14 cellular contexts compared by ENCODE assay signal in the genomic region with DNA sequence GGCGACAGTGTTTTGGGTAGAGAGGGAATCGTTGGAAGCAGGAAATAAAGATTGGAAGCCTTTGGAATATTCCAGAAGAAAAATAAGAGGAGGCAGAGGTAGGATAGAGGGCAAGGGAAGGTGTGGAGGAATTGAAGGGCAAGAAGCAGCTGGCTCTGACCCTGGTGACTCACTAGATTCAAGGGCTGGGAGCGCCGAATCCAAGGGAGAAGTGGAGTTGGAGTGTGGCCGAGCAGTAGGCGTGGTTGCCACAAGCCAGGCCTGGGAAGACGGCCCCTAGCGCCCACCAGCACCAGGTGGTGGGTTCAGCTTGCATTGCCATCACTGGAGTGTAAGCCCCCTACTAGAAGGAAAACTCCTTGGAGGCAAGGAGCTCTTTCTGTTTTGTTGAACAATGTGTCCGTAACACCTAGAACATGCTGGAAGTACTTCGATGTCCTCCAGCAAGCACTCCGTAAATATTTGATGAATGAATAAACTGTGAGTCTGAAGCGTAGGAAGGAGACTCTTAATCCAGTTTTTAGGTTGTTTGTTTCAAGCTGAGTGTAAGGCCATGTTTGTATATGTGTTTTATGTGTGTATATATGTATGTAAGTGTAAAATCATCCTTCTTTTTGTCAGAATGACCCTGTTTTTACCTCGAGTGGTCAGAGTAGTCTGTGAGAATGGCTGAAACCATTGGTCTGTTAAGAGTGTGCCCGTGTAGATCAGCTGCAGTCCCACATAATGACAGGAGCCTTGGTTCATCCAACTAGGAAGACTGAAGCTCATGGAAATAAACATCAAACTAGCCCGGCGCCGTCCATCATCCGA.
A peak's percentile ranks its signal among the peaks of the same experiment; 100 is the strongest.
DNase-seq lines count a peak whose midpoint lies in the region; ATAC-seq and TF ChIP-seq lines count a peak whose summit lies in the region.
"Had no signal": no experiment of that assay in that cellular context is flagged by ENCODE, and none has a peak within 500 bp of the region (broad histone marks: within the 10 kb centered on the region; RNA-seq: fewer than 3 reads in every experiment).

No MANE protein-coding gene starts in this region.

- peaks cover 5% of the 10 kb centered on the region for H3K27me3 Mint-ChIP-seq in glutamatergic neuron (ENCODE audit: unreplicated experiment)
- no peaks in the 10 kb centered on the region for H3K27me3 Mint-ChIP-seq in activated T-cell treated with anti-CD3 and anti-CD28 coated beads, Interleukin-2, amount 50 U/mL, for 72 hours (ENCODE audit: low read depth)
- H3K27me3 Mint-ChIP-seq: CD4-positive, alpha-beta T cell; dendritic cell treated with granulocyte-macrophage colony-stimulating factor and Interleukin-4, amounts not matched to agents 40 ng/mL and 50 ng/mL, for 4 days had no signal

- peaks cover 38% of the 10 kb centered on the region for H3K4me1 Mint-ChIP-seq in glutamatergic neuron (ENCODE audit: low read depth, unreplicated experiment)
- H3K4me1 Mint-ChIP-seq in stimulated activated effector memory CD8-positive, alpha-beta T cell treated with anti-CD3 and anti-CD28 coated beads, Interleukin-12 subunit alpha, Interleukin-12 subunit beta, amount 100 ng/mL, for 72 hours: peaks cover 45% of the 10 kb centered on the region
- peaks cover 8% of the 10 kb centered on the region for H3K4me1 Mint-ChIP-seq in activated T-cell treated with anti-CD3 and anti-CD28 coated beads, Interleukin-2, amount 50 U/mL, for 72 hours (ENCODE audit: low read depth)

- H3K36me3 Mint-ChIP-seq in glutamatergic neuron (ENCODE audit: unreplicated experiment): no peaks in the 10 kb centered on the region
- H3K36me3 Mint-ChIP-seq in stimulated activated effector memory CD8-positive, alpha-beta T cell treated with anti-CD3 and anti-CD28 coated beads, Interleukin-12 subunit alpha, Interleukin-12 subunit beta, amount 100 ng/mL, for 72 hours: peaks cover 16% of the 10 kb centered on the region
- no peaks in the 10 kb centered on the region for H3K36me3 Mint-ChIP-seq in activated T-cell treated with anti-CD3 and anti-CD28 coated beads, Interleukin-2, amount 50 U/mL, for 72 hours (ENCODE audit: insufficient read depth in 2 of 2)

- DNase-seq in Daoy (ENCODE audit: low read depth) (peak; percentile 83), amniotic epithelial cell (ENCODE audit: low read depth) (peak; percentile 46), glutamatergic neuron (no peak), epidermal melanocyte (ENCODE audit: insufficient read length, low spot score) (no peak)
- no peak for DNase-seq in stimulated activated effector memory CD8-positive, alpha-beta T cell treated with anti-CD3 and anti-CD28 coated beads, Interleukin-12 subunit alpha, Interleukin-12 subunit beta, amount 100 ng/mL, for 72 hours (ENCODE audit: low spot score in 2 of 2)
- DNase-seq in activated T-cell treated with anti-CD3 and anti-CD28 coated beads, Interleukin-2, amount 50 U/mL, for 72 hours: no peak
- DNase-seq: activated gamma-delta T cell treated with Interleukin-2 at 50 U/mL for 16 hours; CD4-positive, alpha-beta T cell; NCI-H1048; NCI-H526 treated with DMSO at 0.1 percent for 48 hours; stimulated activated naive CD4-positive, alpha-beta T cell had no signal

- peaks cover 20% of the 10 kb centered on the region for H3K9me3 Mint-ChIP-seq in glutamatergic neuron (ENCODE audit: unreplicated experiment)
- no peaks in the 10 kb centered on the region for H3K9me3 Mint-ChIP-seq in stimulated activated effector memory CD8-positive, alpha-beta T cell treated with anti-CD3 and anti-CD28 coated beads, Interleukin-12 subunit alpha, Interleukin-12 subunit beta, amount 100 ng/mL, for 72 hours
- H3K9me3 Mint-ChIP-seq in activated T-cell treated with anti-CD3 and anti-CD28 coated beads, Interleukin-2, amount 50 U/mL, for 72 hours: no peaks in the 10 kb centered on the region
- H3K9me3 Mint-ChIP-seq: CD4-positive, alpha-beta T cell; dendritic cell treated with granulocyte-macrophage colony-stimulating factor and Interleukin-4, amounts not matched to agents 40 ng/mL and 50 ng/mL, for 4 days had no signal

- H3K27ac Mint-ChIP-seq in glutamatergic neuron (ENCODE audit: unreplicated experiment): peak overlapping the region; percentile 28
- peak overlapping the region; percentile 50 for H3K27ac Mint-ChIP-seq in stimulated activated effector memory CD8-positive, alpha-beta T cell treated with anti-CD3 and anti-CD28 coated beads, Interleukin-12 subunit alpha, Interleukin-12 subunit beta, amount 100 ng/mL, for 72 hours
- H3K27ac Mint-ChIP-seq in activated T-cell treated with anti-CD3 and anti-CD28 coated beads, Interleukin-2, amount 50 U/mL, for 72 hours: no peak overlapping the region
- H3K27ac Mint-ChIP-seq: CD4-positive, alpha-beta T cell; dendritic cell treated with granulocyte-macrophage colony-stimulating factor and Interleukin-4, amounts not matched to agents 40 ng/mL and 50 ng/mL, for 4 days had no signal

- H3K4me3 Mint-ChIP-seq in glutamatergic neuron (ENCODE audit: unreplicated experiment): no peak overlapping the region
- no peak overlapping the region for H3K4me3 Mint-ChIP-seq in stimulated activated effector memory CD8-positive, alpha-beta T cell treated with anti-CD3 and anti-CD28 coated beads, Interleukin-12 subunit alpha, Interleukin-12 subunit beta, amount 100 ng/mL, for 72 hours
- no peak overlapping the region for H3K4me3 Mint-ChIP-seq in activated T-cell treated with anti-CD3 and anti-CD28 coated beads, Interleukin-2, amount 50 U/mL, for 72 hours
- H3K4me3 Mint-ChIP-seq: CD4-positive, alpha-beta T cell; dendritic cell treated with granulocyte-macrophage colony-stimulating factor and Interleukin-4, amounts not matched to agents 40 ng/mL and 50 ng/mL, for 4 days had no signal

- no peak for ATAC-seq in stimulated activated effector memory CD8-positive, alpha-beta T cell treated with anti-CD3 and anti-CD28 coated beads, Interleukin-12 subunit alpha, Interleukin-12 subunit beta, amount 100 ng/mL, for 72 hours
- no peak for ATAC-seq in HG03139 (IDR thresholded peaks at IDR 0.05; ENCODE audit: unreplicated experiment)
- no peak for ATAC-seq in activated T-cell treated with anti-CD3 and anti-CD28 coated beads, Interleukin-2, amount 50 U/mL, for 72 hours (replicated peaks in 1 of 2)
- no peak for ATAC-seq in HG03159 (IDR thresholded peaks at IDR 0.05; ENCODE audit: unreplicated experiment)

- no peak for TF ChIP-seq CTCF in glutamatergic neuron (IDR thresholded peaks at IDR 0.05; ENCODE audit: partially characterized antibody, unreplicated experiment)

Comparison
In these comparisons a context has a peak if more than half of its experiments do, and no peak if none do; other contexts are left out.
1. DNase-seq: peak in Daoy (single experiment) and amniotic epithelial cell (single experiment); none in glutamatergic neuron (single experiment), stimulated activated effector memory CD8-positive, alpha-beta T cell treated with anti-CD3 and anti-CD28 coated beads, Interleukin-12 subunit alpha, Interleukin-12 subunit beta, amount 100 ng/mL, for 72 hours (0 of 2), activated T-cell treated with anti-CD3 and anti-CD28 coated beads, Interleukin-2, amount 50 U/mL, for 72 hours (0 of 2) and epidermal melanocyte (single experiment).